In the genomic region with DNA sequence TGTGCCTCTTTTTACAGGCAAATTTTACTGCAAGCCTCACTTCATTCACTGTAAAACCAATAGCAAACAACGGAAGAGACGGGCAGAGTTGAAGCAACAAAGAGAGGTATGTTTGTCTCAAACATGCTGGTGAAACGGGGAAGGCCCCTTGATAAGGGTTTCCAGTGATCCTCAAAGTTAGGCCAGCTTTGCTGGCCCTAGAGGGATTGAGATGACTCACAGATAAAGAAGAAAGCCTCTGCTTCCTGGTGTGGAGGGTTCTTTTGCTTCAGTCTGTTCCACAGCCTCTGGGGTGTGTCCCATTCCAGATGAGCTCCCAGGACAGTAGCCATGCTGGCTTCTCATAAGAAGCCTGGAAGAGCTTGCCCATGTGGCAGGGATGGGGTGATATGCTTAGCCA, we compare ENCODE assay signal across 16 cellular contexts.
DNase-seq lines count a peak whose midpoint lies in the region; ATAC-seq, FAIRE-seq and TF ChIP-seq lines count a peak whose summit lies in the region.
"Had no signal": no experiment of that assay in that cellular context is flagged by ENCODE, and none has a peak within 500 bp of the region (broad histone marks: within the 10 kb centered on the region; RNA-seq: fewer than 3 reads in every experiment).

No MANE protein-coding gene starts in this region.

- H3K4me3 ChIP-seq in SK-N-SH (ENCODE audit: low read depth in 2 of 2, low read length in 1 of 2), result no peak overlapping the region
- H3K4me3 ChIP-seq in astrocyte (ENCODE audit: insufficient read depth, low read depth, low read length), result no peak overlapping the region
- H3K4me3 ChIP-seq in upper lobe of right lung, result no peak overlapping the region
- H3K4me3 ChIP-seq: heart right ventricle, neural progenitor cell, skin epidermis had no signal

- no peaks in the 10 kb centered on the region for H3K9me3 Mint-ChIP-seq in astrocyte (ENCODE audit: unreplicated experiment)
- no peaks in the 10 kb centered on the region for H3K9me3 Mint-ChIP-seq in WTC11
- H3K9me3 Mint-ChIP-seq: neural progenitor cell had no signal

- WGBS in SK-N-SH (ENCODE audit: low lambda C conversion rate), result 91% methylated on average over 3 of the region's 3 CpGs

- H3K27me3 Mint-ChIP-seq in astrocyte (ENCODE audit: low read depth, unreplicated experiment) (no peaks in the 10 kb centered on the region), WTC11 (ENCODE audit: low read depth) (no peaks in the 10 kb centered on the region; the same call in 1 of the 2 replicates)

- H3K27ac Mint-ChIP-seq in astrocyte (ENCODE audit: unreplicated experiment) (peak overlapping the region; percentile 77), WTC11 (no peak overlapping the region)
- H3K27ac Mint-ChIP-seq: neural progenitor cell had no signal

- H3F3A ChIP-seq in SK-N-SH (replicated peaks; ENCODE audit: insufficient read depth), result peaks cover 42% of the 10 kb centered on the region

- H3K4me1 ChIP-seq in SK-N-SH (ENCODE audit: control insufficient read depth in 1 of 2, insufficient read depth in 2 of 2, low read depth in 1 of 2, low read length in 1 of 2), result peaks cover 0 to 10% of the 10 kb centered on the region in 2 experiments; a peak in 2 of 4 replicates
- peaks cover 18% of the 10 kb centered on the region for H3K4me1 ChIP-seq in astrocyte (ENCODE audit: insufficient read depth, low read length)
- H3K4me1 ChIP-seq in upper lobe of right lung, result peaks cover 4% of the 10 kb centered on the region
- H3K4me1 ChIP-seq: neural progenitor cell had no signal

- H3K27ac ChIP-seq in SK-N-SH (ENCODE audit: low read depth in 2 of 2, low read length in 1 of 2), result peak overlapping the region in 1 of 2 experiments; percentile 15; a peak in 2 of 4 replicates
- peak overlapping the region; percentile 26 for H3K27ac ChIP-seq in astrocyte (ENCODE audit: low read depth, low read length)
- no peak overlapping the region for H3K27ac ChIP-seq in upper lobe of right lung
- H3K27ac ChIP-seq: heart right ventricle, neural progenitor cell, skin epidermis had no signal

- no peaks in the 10 kb centered on the region for H3K9me2 ChIP-seq in SK-N-SH

- TF ChIP-seq CTCF in SK-N-SH (IDR thresholded peaks at IDR 0.05), result no peak
- no peak for TF ChIP-seq CTCF in astrocyte (IDR thresholded peaks at IDR 0.05; ENCODE audit: insufficient read depth, low read depth, low read length)
- TF ChIP-seq CTCF in upper lobe of right lung (IDR thresholded peaks at IDR 0.05), result no peak
- TF ChIP-seq CTCF in WTC11 (IDR thresholded peaks at IDR 0.05), result no peak

- H3K36me3 ChIP-seq in SK-N-SH (replicated peaks in 1 of 2; ENCODE audit: control insufficient read depth in 1 of 2, insufficient read depth in 2 of 2, low read length in 1 of 2) (peaks cover 55 to 76% of the 10 kb centered on the region in 2 experiments), astrocyte (ENCODE audit: insufficient read depth, low read length) (peaks cover 83% of the 10 kb centered on the region), upper lobe of right lung (peaks cover 83% of the 10 kb centered on the region)
- H3K36me3 ChIP-seq: neural progenitor cell had no signal

- DNase-seq in SK-N-SH (no peak), astrocyte (ENCODE audit: low read depth) (peak; percentile 51), kidney tubule cell (ENCODE audit: low spot score) (peak; percentile 53), upper lobe of right lung (no peak), WTC11 (ENCODE audit: low spot score) (no peak), NCI-H187 (lab: John Stamatoyannopoulos, UW) (no peak)
- DNase-seq: activated CD4-positive, alpha-beta T cell treated with anti-CD3 and anti-CD28 coated beads for 1 hour; activated T-cell treated with anti-CD3 and anti-CD28 coated beads for 4 hours; effector CD8-positive, alpha-beta T cell; heart right ventricle; SW 1271 had no signal

- FAIRE-seq in astrocyte (lab: Jason Lieb, UNC), result no peak
- FAIRE-seq: A204.1 had no signal

- H4K20me1 ChIP-seq in SK-N-SH (ENCODE audit: insufficient read depth) (no peaks in the 10 kb centered on the region), astrocyte (ENCODE audit: insufficient read depth, low read length) (peaks cover 3% of the 10 kb centered on the region)

- peaks cover 56% of the 10 kb centered on the region for H3K36me3 Mint-ChIP-seq in astrocyte (ENCODE audit: low read depth, unreplicated experiment)
- no peaks in the 10 kb centered on the region for H3K36me3 Mint-ChIP-seq in WTC11
- H3K36me3 Mint-ChIP-seq: neural progenitor cell had no signal

- CTCF ChIA-PET in SK-N-SH (lab: Yijun Ruan, JAX) (interaction anchor here (1.4 to 1.9 kb wide), 4 partner anchors 10 to 31 kb away, joined by 4 to 7 read pairs (median 5); no protein-coding TSS in a partner anchor), WTC11 (lab: Charles Lee) (interaction anchor here (1.3 to 1.5 kb wide), 2 partner anchors 8 to 10 kb away, joined by 3 to 4 read pairs; no protein-coding TSS in a partner anchor)

- TF ChIP-seq RAD21 in SK-N-SH (IDR thresholded peaks at IDR 0.05; ENCODE audit: low read length), result no peak

- H3K4me1 Mint-ChIP-seq in astrocyte (ENCODE audit: low read depth, unreplicated experiment) (peaks cover 13% of the 10 kb centered on the region), WTC11 (no peaks in the 10 kb centered on the region)

- H3K9ac ChIP-seq in SK-N-SH (no peak overlapping the region), astrocyte (ENCODE audit: low read length) (peak overlapping the region; percentile 25)
- H3K9ac ChIP-seq: neural progenitor cell had no signal

- ATAC-seq in SK-N-SH treated with all-trans-retinoic acid at 6 μM for 48 hours (0 out of 3 replicates have a peak, but pooled peaks have one; percentile 20), upper lobe of right lung (peak; percentile 57), WTC11 (no peak), GM19035 (IDR thresholded peaks at IDR 0.05; ENCODE audit: unreplicated experiment) (no peak)
- ATAC-seq: heart right ventricle had no signal

- POLR2A ChIA-PET in SK-N-SH (lab: Yijun Ruan, JAX), result no interaction called here
- POLR2A ChIA-PET in WTC11 (lab: Charles Lee), result no interaction called here

- H2AFZ ChIP-seq in SK-N-SH (ENCODE audit: low read depth) (no peak overlapping the region), astrocyte (ENCODE audit: low read depth, low read length) (no peak overlapping the region)
- H2AFZ ChIP-seq: neural progenitor cell had no signal

- H3K9me3 ChIP-seq in SK-N-SH (no peaks in the 10 kb centered on the region), astrocyte (ENCODE audit: insufficient read depth, low read depth, low read length) (no peaks in the 10 kb centered on the region), upper lobe of right lung (no peaks in the 10 kb centered on the region)
- H3K9me3 ChIP-seq: heart right ventricle had no signal

- intact Hi-C loops in upper lobe of right lung (cut with DNase I), result no loop called here

- H3K79me2 ChIP-seq in SK-N-SH (ENCODE audit: insufficient read depth) (peaks cover 5% of the 10 kb centered on the region; the same call in 1 of the 2 replicates), astrocyte (ENCODE audit: insufficient read depth, low read length) (no peaks in the 10 kb centered on the region)

- H3K4me2 ChIP-seq in SK-N-SH (no peak overlapping the region), astrocyte (ENCODE audit: low read length) (peak overlapping the region; percentile 0)
- H3K4me2 ChIP-seq: neural progenitor cell had no signal

- H3K27me3 ChIP-seq in SK-N-SH (ENCODE audit: insufficient read depth), result no peaks in the 10 kb centered on the region
- H3K27me3 ChIP-seq in astrocyte (ENCODE audit: insufficient read depth, low read length), result no peaks in the 10 kb centered on the region
- no peaks in the 10 kb centered on the region for H3K27me3 ChIP-seq in upper lobe of right lung
- H3K27me3 ChIP-seq: heart right ventricle, neural progenitor cell had no signal

- H3K4me3 Mint-ChIP-seq in astrocyte (ENCODE audit: unreplicated experiment) (no peak overlapping the region), WTC11 (no peak overlapping the region)
- H3K4me3 Mint-ChIP-seq: neural progenitor cell had no signal

- TF ChIP-seq EP300 in SK-N-SH (IDR thresholded peaks at IDR 0.05; ENCODE audit: borderline replicate concordance in 1 of 2, low read depth in 1 of 2, low read length in 1 of 2), result no peak

TF ChIP-seq in SK-N-SH treated with all-trans-retinoic acid at 6 μM for 48 hours, 23 proteins besides CTCF, POLR2A, EP300 and RAD21:
- no peak for TF ChIP-seq BACH2 (CRISPR knock-in tag; IDR thresholded peaks at IDR 0.05; ENCODE audit: borderline replicate concordance)
- TF ChIP-seq ZNF70 (CRISPR knock-in tag; IDR thresholded peaks at IDR 0.05), result no peak

TF ChIP-seq in SK-N-SH, 30 proteins besides CTCF, POLR2A, EP300 and RAD21 (continues in another document):
- TF ChIP-seq POLR2AphosphoS5 (IDR thresholded peaks at IDR 0.05; ENCODE audit: low read depth, low read length) (no peak), JUND (IDR thresholded peaks at IDR 0.05) (no peak), GATA2 (CRISPR knock-in tag; IDR thresholded peaks at IDR 0.05) (no peak), RCOR1 (IDR thresholded peaks at IDR 0.05; ENCODE audit: low read length) (no peak), EZH2phosphoT487 (IDR thresholded peaks at IDR 0.05; ENCODE audit: borderline replicate concordance, low read depth) (no peak), NRF1 (IDR thresholded peaks at IDR 0.05; ENCODE audit: low read depth, low read length) (no peak)
- TF ChIP-seq, protein P1, sequence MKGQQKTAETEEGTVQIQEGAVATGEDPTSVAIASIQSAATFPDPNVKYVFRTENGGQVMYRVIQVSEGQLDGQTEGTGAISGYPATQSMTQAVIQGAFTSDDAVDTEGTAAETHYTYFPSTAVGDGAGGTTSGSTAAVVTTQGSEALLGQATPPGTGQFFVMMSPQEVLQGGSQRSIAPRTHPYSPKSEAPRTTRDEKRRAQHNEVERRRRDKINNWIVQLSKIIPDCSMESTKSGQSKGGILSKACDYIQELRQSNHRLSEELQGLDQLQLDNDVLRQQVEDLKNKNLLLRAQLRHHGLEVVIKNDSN (IDR thresholded peaks at IDR 0.05; ENCODE audit: borderline replicate concordance, low read depth), result no peak

TF ChIP-seq in WTC11, 78 proteins besides CTCF, POLR2A, EP300 and RAD21 (continues in another document):
- TF ChIP-seq, protein P2, sequence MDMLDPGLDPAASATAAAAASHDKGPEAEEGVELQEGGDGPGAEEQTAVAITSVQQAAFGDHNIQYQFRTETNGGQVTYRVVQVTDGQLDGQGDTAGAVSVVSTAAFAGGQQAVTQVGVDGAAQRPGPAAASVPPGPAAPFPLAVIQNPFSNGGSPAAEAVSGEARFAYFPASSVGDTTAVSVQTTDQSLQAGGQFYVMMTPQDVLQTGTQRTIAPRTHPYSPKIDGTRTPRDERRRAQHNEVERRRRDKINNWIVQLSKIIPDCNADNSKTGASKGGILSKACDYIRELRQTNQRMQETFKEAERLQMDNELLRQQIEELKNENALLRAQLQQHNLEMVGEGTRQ (CRISPR knock-in tag; IDR thresholded peaks at IDR 0.05), result no peak

Comparison
In these comparisons a context has a peak if more than half of its experiments do, and no peak if none do; other contexts are left out.
1. ATAC-seq: peak in SK-N-SH treated with all-trans-retinoic acid at 6 μM for 48 hours (single experiment) and upper lobe of right lung (single experiment); none in WTC11 (single experiment) and GM19035 (single experiment).
2. DNase-seq: peak in astrocyte (single experiment) and kidney tubule cell (single experiment); none in SK-N-SH (single experiment), upper lobe of right lung (single experiment), WTC11 (single experiment) and NCI-H187 (0 of 2).